Comparison of ENCODE assay signal across 22 cellular contexts in the genomic region with DNA sequence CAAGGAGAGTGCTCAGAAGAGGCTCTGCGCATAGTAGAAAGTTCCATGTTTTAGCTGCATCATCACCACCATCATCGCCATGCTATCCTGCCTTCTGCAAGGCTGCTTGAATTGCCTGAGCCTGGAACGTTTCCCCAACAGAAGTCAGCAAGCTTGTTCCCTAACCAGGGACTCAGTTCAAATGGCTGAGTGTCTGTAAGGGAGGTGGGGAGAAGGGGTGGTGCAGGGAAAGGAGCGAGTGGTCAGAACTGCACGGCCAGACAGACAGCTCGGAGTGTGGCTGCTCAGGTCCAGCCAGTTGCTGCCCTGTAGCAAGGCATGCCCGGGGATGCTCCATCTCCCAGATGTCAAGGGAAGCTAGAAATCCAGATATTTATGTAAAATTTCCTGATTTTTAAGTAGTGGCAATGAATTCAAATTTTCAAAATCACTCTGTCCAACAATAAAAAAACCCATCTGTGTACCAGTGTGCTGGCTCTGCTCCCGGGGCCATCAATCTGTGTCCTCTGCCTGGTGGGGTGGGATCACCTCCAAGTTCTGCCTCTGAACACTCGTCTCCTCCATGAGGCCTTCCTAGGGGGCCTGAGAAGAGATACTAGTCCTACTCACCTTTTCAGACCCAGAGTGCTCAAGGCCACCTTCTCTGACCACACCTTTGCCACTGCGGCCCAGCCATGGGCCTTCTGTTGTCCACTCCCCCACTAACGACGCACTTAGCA.
DNase-seq lines count a peak whose midpoint lies in the region; ATAC-seq and TF ChIP-seq lines count a peak whose summit lies in the region.
"Had no signal": no experiment of that assay in that cellular context is flagged by ENCODE, and none has a peak within 500 bp of the region (broad histone marks: within the 10 kb centered on the region; RNA-seq: fewer than 3 reads in every experiment).

No MANE protein-coding gene starts in this region.

- TF ChIP-seq CTCF in endodermal cell (conservative IDR thresholded peaks at IDR 0.05) = no peak

- peak; percentile 40 for ATAC-seq in Right ventricle myocardium superior (ENCODE audit: poor library complexity)
- ATAC-seq in left cardiac atrium = no peak
- ATAC-seq in stimulated activated naive B cell treated with anti-CD40 and anti-IgM and Interleukin-4, amounts not matched to agents 10 μg/mL and 1 μg/mL and 100 μg/mL, for 72 hours (replicated peaks) = no peak
- no peak for ATAC-seq in GM19452 (IDR thresholded peaks at IDR 0.05; ENCODE audit: unreplicated experiment)
- ATAC-seq: heart right ventricle, left colon had no signal

- intact Hi-C loops in Right ventricle myocardium superior (cut with DNase I) = no loop called here
- intact Hi-C loops in left cardiac atrium (cut with DNase I) = no loop called here

- H3K4me3 Mint-ChIP-seq in endodermal cell = no peak overlapping the region
- H3K4me3 Mint-ChIP-seq in stimulated activated naive B cell treated with anti-CD40 and anti-IgM and Interleukin-4, amounts not matched to agents 10 μg/mL and 1 μg/mL and 100 μg/mL, for 72 hours = no peak overlapping the region
- H3K4me3 Mint-ChIP-seq: activated naive CD4-positive, alpha-beta T cell treated with anti-CD3 and anti-CD28 coated beads, Interleukin-2, amount 50 U/mL, for 24 hours; activated T-helper 1 cell treated with anti-CD3 and anti-CD28 coated beads, Interleukin-12 subunit alpha, Interleukin-12 subunit beta, Interleukin-2, Interleukin-4 antibody, amounts not matched to agents 30 ng/mL and 10 ng/mL and 1 ng/mL, durations not matched to agents 14 hours and 24 hours and 36 hours had no signal

- peaks cover 30% of the 10 kb centered on the region for H3K36me3 Mint-ChIP-seq in endodermal cell (ENCODE audit: low read depth)
- H3K36me3 Mint-ChIP-seq in stimulated activated naive B cell treated with anti-CD40 and anti-IgM and Interleukin-4, amounts not matched to agents 10 μg/mL and 1 μg/mL and 100 μg/mL, for 72 hours = peaks cover 63 to 81% of the 10 kb centered on the region in 2 donors

- H3K27ac ChIP-seq in endodermal cell (ENCODE audit: low read depth, low read length) = no peak overlapping the region
- H3K27ac ChIP-seq: epithelial cell of prostate, heart right ventricle had no signal

- H3K4me1 Mint-ChIP-seq in endodermal cell = peaks cover 7% of the 10 kb centered on the region
- peaks cover 36 to 61% of the 10 kb centered on the region in 2 donors for H3K4me1 Mint-ChIP-seq in stimulated activated naive B cell treated with anti-CD40 and anti-IgM and Interleukin-4, amounts not matched to agents 10 μg/mL and 1 μg/mL and 100 μg/mL, for 72 hours

- no peaks in the 10 kb centered on the region for H3K9me3 Mint-ChIP-seq in endodermal cell
- H3K9me3 Mint-ChIP-seq in stimulated activated naive B cell treated with anti-CD40 and anti-IgM and Interleukin-4, amounts not matched to agents 10 μg/mL and 1 μg/mL and 100 μg/mL, for 72 hours = peaks cover 7 to 11% of the 10 kb centered on the region in 2 donors
- H3K9me3 Mint-ChIP-seq: activated naive CD4-positive, alpha-beta T cell treated with anti-CD3 and anti-CD28 coated beads, Interleukin-2, amount 50 U/mL, for 24 hours had no signal

- no peaks in the 10 kb centered on the region for H3K27me3 Mint-ChIP-seq in endodermal cell (ENCODE audit: insufficient read depth)
- H3K27me3 Mint-ChIP-seq in stimulated activated naive B cell treated with anti-CD40 and anti-IgM and Interleukin-4, amounts not matched to agents 10 μg/mL and 1 μg/mL and 100 μg/mL, for 72 hours = no peaks in the 10 kb centered on the region
- H3K27me3 Mint-ChIP-seq: activated naive CD4-positive, alpha-beta T cell treated with anti-CD3 and anti-CD28 coated beads, Interleukin-2, amount 50 U/mL, for 24 hours had no signal

- WGBS in endodermal cell (ENCODE audit: insufficient coverage in 1 of 2, insufficient read length in 1 of 2), 2 experiments = 93 to 99% methylated on average over 10 to 12 of the region's 12 CpGs

- no peak overlapping the region for H3K9ac ChIP-seq in endodermal cell (ENCODE audit: extremely low read depth, low read length, poor library complexity, severe bottlenecking)

- H3K4me1 ChIP-seq in endodermal cell (ENCODE audit: control insufficient read depth, insufficient read depth, low read length) = no peaks in the 10 kb centered on the region

- no peaks in the 10 kb centered on the region for H3K27me3 ChIP-seq in endodermal cell (ENCODE audit: control insufficient read depth, insufficient read depth, low read length, poor library complexity, severe bottlenecking)
- H3K27me3 ChIP-seq: ascending aorta, heart right ventricle had no signal

- DNase-seq in Right ventricle myocardium superior (no peak), left cardiac atrium (no peak), NCI-H187 treated with DMSO at 0.1 percent for 48 hours (lab: John Stamatoyannopoulos, UW) (peak; percentile 64), endodermal cell (no peak), KBM-7 (no peak), NCI-H1930 (lab: John Stamatoyannopoulos, UW) (no peak)
- no peak for DNase-seq in stimulated activated naive B cell treated with anti-CD40 and anti-IgM and Interleukin-4, amounts not matched to agents 10 μg/mL and 1 μg/mL and 100 μg/mL, for 72 hours
- DNase-seq: ACHN; activated CD4-positive, alpha-beta T cell treated with anti-CD3 and anti-CD28 coated beads, Interleukin-2, amount 50 U/mL, for 4 hours; Calu3; EL; heart right ventricle; left colon; mesenchymal stem cell; NCI-H2081 treated with DMSO at 0.1 percent for 48 hours; stimulated activated CD4-positive, alpha-beta T cell treated with anti-CD3 and anti-CD28 coated beads, Interleukin-4, amount 100 ng/mL, for 1 hour; stimulated activated naive CD4-positive, alpha-beta T cell had no signal

- in situ Hi-C loops in KBM-7 (cut with MboI; ENCODE audit: low pct_unique_long_range_greater_than_20kb, low sequenced_read_pairs) = no loop called here

- no peaks in the 10 kb centered on the region for H3K36me3 ChIP-seq in endodermal cell (ENCODE audit: control insufficient read depth, insufficient read depth, low read length)
- H3K36me3 ChIP-seq: ascending aorta had no signal

- H3K9me3 ChIP-seq in endodermal cell (ENCODE audit: control insufficient read depth, low read length) = no peaks in the 10 kb centered on the region
- H3K9me3 ChIP-seq: ascending aorta had no signal

- H3K4me3 ChIP-seq in endodermal cell (ENCODE audit: low read length) = no peak overlapping the region
- H3K4me3 ChIP-seq: ascending aorta, heart right ventricle had no signal

- peak overlapping the region; percentile 64 for H3K27ac Mint-ChIP-seq in endodermal cell
- peak overlapping the region; percentile 59 for H3K27ac Mint-ChIP-seq in stimulated activated naive B cell treated with anti-CD40 and anti-IgM and Interleukin-4, amounts not matched to agents 10 μg/mL and 1 μg/mL and 100 μg/mL, for 72 hours
- H3K27ac Mint-ChIP-seq: activated naive CD4-positive, alpha-beta T cell treated with anti-CD3 and anti-CD28 coated beads, Interleukin-2, amount 50 U/mL, for 24 hours; activated T-helper 1 cell treated with anti-CD3 and anti-CD28 coated beads, Interleukin-12 subunit alpha, Interleukin-12 subunit beta, Interleukin-2, Interleukin-4 antibody, amounts not matched to agents 30 ng/mL and 10 ng/mL and 1 ng/mL, durations not matched to agents 14 hours and 24 hours and 36 hours had no signal
